24 cellular contexts compared by ENCODE assay signal in the genomic region with DNA sequence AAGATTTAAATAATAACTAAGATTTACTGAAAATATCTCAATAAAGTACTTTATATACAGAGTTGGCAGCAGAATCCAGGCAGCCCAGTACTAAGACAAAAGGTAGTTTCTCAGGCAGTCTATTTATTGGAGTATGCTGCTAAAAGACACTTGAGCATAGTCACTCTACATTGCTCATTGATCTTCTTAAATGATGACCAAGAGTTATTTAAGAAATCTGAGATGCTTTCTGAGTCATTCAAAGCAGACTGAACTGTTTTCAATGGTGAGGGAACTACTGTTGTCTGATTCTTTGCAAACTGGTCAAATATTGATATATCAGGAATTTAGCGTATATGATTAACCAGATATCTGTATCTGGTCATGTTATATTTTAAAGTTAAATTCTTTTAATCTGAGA.
DNase-seq lines count a peak whose midpoint lies in the region; ATAC-seq, FAIRE-seq and TF ChIP-seq lines count a peak whose summit lies in the region.
"Had no signal": no experiment of that assay in that cellular context is flagged by ENCODE, and none has a peak within 500 bp of the region (broad histone marks: within the 10 kb centered on the region; RNA-seq: fewer than 3 reads in every experiment).

No MANE protein-coding gene starts in this region.

- 97% methylated on average over 1 of the region's 1 CpG for WGBS in SK-N-SH (ENCODE audit: low lambda C conversion rate)
- WGBS in mesendoderm (ENCODE audit: extremely low coverage, insufficient coverage, low lambda C conversion rate), result no CpG with 5 or more reads among the region's 1 CpG

- no peak overlapping the region for H2BK120ac ChIP-seq in mesendoderm (ENCODE audit: low read depth, low read length)

- no peak for TF ChIP-seq RAD21 in SK-N-SH (IDR thresholded peaks at IDR 0.05; ENCODE audit: low read length)

- H3K4ac ChIP-seq in mesendoderm (ENCODE audit: low read depth, low read length), result no peak overlapping the region

- no peak overlapping the region for H4K8ac ChIP-seq in mesendoderm (ENCODE audit: low read depth, low read length)

- no peaks in the 10 kb centered on the region for H3F3A ChIP-seq in SK-N-SH (replicated peaks; ENCODE audit: insufficient read depth)

- H3K4me2 ChIP-seq in SK-N-SH (no peak overlapping the region), astrocyte (ENCODE audit: low read length) (no peak overlapping the region), mesendoderm (ENCODE audit: low read length) (no peak overlapping the region)
- H3K4me2 ChIP-seq: KMS-11 had no signal

- no peak overlapping the region for H2BK5ac ChIP-seq in mesendoderm (ENCODE audit: low read length)

- H3K23ac ChIP-seq in mesendoderm (ENCODE audit: low read length), result no peak overlapping the region

- no peaks in the 10 kb centered on the region for H3K4me1 ChIP-seq in SK-N-SH (ENCODE audit: control insufficient read depth in 1 of 2, insufficient read depth in 2 of 2, low read depth in 1 of 2, low read length in 1 of 2)
- peaks cover 5% of the 10 kb centered on the region for H3K4me1 ChIP-seq in astrocyte (ENCODE audit: insufficient read depth, low read length)
- H3K4me1 ChIP-seq in mesendoderm (ENCODE audit: control insufficient read depth, low read depth, low read length), result peaks cover 6% of the 10 kb centered on the region
- H3K4me1 ChIP-seq: Caco-2 had no signal

- no peak for DNase-seq in SK-N-SH
- DNase-seq in astrocyte (ENCODE audit: low read depth), result peak; percentile 49
- DNase-seq in foreskin fibroblast, result peak; percentile 27 to 55
- no peak for DNase-seq in NK-92 treated with Interleukin-12 subunit alpha and Interleukin-12 subunit beta, amount 100 ng/mL, for 24 hours (lab: John Stamatoyannopoulos, UW)
- DNase-seq in mesendoderm, result no peak
- DNase-seq: 8988T; Caco-2; CD4-positive, alpha-beta T cell; DMS153; GF-D8; HFFc6; MV-4-11; NCI-H1417; NCI-H187; NCI-H345; NCI-H524 treated with DMSO at 0.1 percent for 48 hours had no signal

- no peak for ATAC-seq in SK-N-SH treated with all-trans-retinoic acid at 6 μM for 48 hours
- no peak for ATAC-seq in HG02973 (IDR thresholded peaks at IDR 0.05; ENCODE audit: unreplicated experiment)
- no peak for ATAC-seq in HG02981 (IDR thresholded peaks at IDR 0.05; ENCODE audit: unreplicated experiment)
- ATAC-seq: GM12878 had no signal

- H2AFZ ChIP-seq in SK-N-SH (ENCODE audit: low read depth), result no peak overlapping the region
- H2AFZ ChIP-seq in astrocyte (ENCODE audit: low read depth, low read length), result no peak overlapping the region

- no peak overlapping the region for H3K56ac ChIP-seq in mesendoderm (ENCODE audit: low read length)

- CTCF ChIA-PET in SK-N-SH (lab: Yijun Ruan, JAX), result no interaction called here

- H3K4me3 ChIP-seq in SK-N-SH (ENCODE audit: low read depth in 2 of 2, low read length in 1 of 2) (no peak overlapping the region), astrocyte (ENCODE audit: insufficient read depth, low read depth, low read length) (no peak overlapping the region), foreskin fibroblast (ENCODE audit: low read depth in 1 of 2, low read length in 2 of 2) (no peak overlapping the region), mesendoderm (ENCODE audit: low read length) (no peak overlapping the region)
- H3K4me3 ChIP-seq: GM12878, SJSA1 had no signal

- H3K4me1 Mint-ChIP-seq in astrocyte (ENCODE audit: low read depth, unreplicated experiment), result peaks cover 6% of the 10 kb centered on the region

- FAIRE-seq in astrocyte (lab: Jason Lieb, UNC), result no peak
- FAIRE-seq: GM12878, GM19239, H1 had no signal

- H4K20me1 ChIP-seq in SK-N-SH (ENCODE audit: insufficient read depth) (no peaks in the 10 kb centered on the region), astrocyte (ENCODE audit: insufficient read depth, low read length) (no peaks in the 10 kb centered on the region)

- H3K27ac ChIP-seq in SK-N-SH (ENCODE audit: low read depth in 2 of 2, low read length in 1 of 2) (no peak overlapping the region), astrocyte (ENCODE audit: low read depth, low read length) (no peak overlapping the region), mesendoderm (ENCODE audit: low read depth, low read length) (no peak overlapping the region)
- H3K27ac ChIP-seq: KMS-11, SJSA1 had no signal

- no peak overlapping the region for H3K4me3 Mint-ChIP-seq in astrocyte (ENCODE audit: unreplicated experiment)
- H3K4me3 Mint-ChIP-seq: CD4-positive, alpha-beta T cell; HFFc6 had no signal

- H2AK5ac ChIP-seq in mesendoderm (ENCODE audit: low read length), result no peak overlapping the region

- H3K9me3 Mint-ChIP-seq in astrocyte (ENCODE audit: unreplicated experiment), result no peaks in the 10 kb centered on the region
- H3K9me3 Mint-ChIP-seq: CD4-positive, alpha-beta T cell; HFFc6 had no signal

- H3K79me1 ChIP-seq in mesendoderm (ENCODE audit: low read length), result peaks cover 8% of the 10 kb centered on the region

- H3K9ac ChIP-seq in SK-N-SH (no peak overlapping the region), astrocyte (ENCODE audit: low read length) (no peak overlapping the region), mesendoderm (ENCODE audit: low read length) (no peak overlapping the region)
- H3K9ac ChIP-seq: KMS-11 had no signal

- no peaks in the 10 kb centered on the region for H3K79me2 ChIP-seq in SK-N-SH (ENCODE audit: insufficient read depth)
- peaks cover 2% of the 10 kb centered on the region for H3K79me2 ChIP-seq in astrocyte (ENCODE audit: insufficient read depth, low read length)
- H3K79me2 ChIP-seq in mesendoderm (ENCODE audit: control insufficient read depth, insufficient read depth, low read length), result peaks cover 10% of the 10 kb centered on the region

- no peaks in the 10 kb centered on the region for H3K9me2 ChIP-seq in SK-N-SH

- H3K27me3 ChIP-seq in SK-N-SH (ENCODE audit: insufficient read depth) (no peaks in the 10 kb centered on the region), astrocyte (ENCODE audit: insufficient read depth, low read length) (no peaks in the 10 kb centered on the region), mesendoderm (ENCODE audit: insufficient read depth, low read length, poor library complexity) (no peaks in the 10 kb centered on the region)
- H3K27me3 ChIP-seq: SJSA1 had no signal

- TF ChIP-seq CTCF in SK-N-SH (IDR thresholded peaks at IDR 0.05) (no peak), astrocyte (IDR thresholded peaks at IDR 0.05; ENCODE audit: insufficient read depth, low read depth, low read length) (no peak), foreskin fibroblast (IDR thresholded peaks at IDR 0.05; ENCODE audit: low read depth, low read length) (no peak)

- POLR2A ChIA-PET in SK-N-SH (lab: Yijun Ruan, JAX), result no interaction called here

- H3K36me3 Mint-ChIP-seq in astrocyte (ENCODE audit: low read depth, unreplicated experiment), result no peaks in the 10 kb centered on the region

- H3K27ac Mint-ChIP-seq in astrocyte (ENCODE audit: unreplicated experiment), result no peak overlapping the region
- H3K27ac Mint-ChIP-seq: CD4-positive, alpha-beta T cell; HFFc6 had no signal

- H4K5ac ChIP-seq in mesendoderm (ENCODE audit: low read length), result no peak overlapping the region

- H2BK15ac ChIP-seq in mesendoderm (replicated peaks; ENCODE audit: low read depth), result no peak overlapping the region

- H3K36me3 ChIP-seq in SK-N-SH (replicated peaks in 1 of 2; ENCODE audit: control insufficient read depth in 1 of 2, insufficient read depth in 2 of 2, low read length in 1 of 2) (no peaks in the 10 kb centered on the region), astrocyte (ENCODE audit: insufficient read depth, low read length) (no peaks in the 10 kb centered on the region), mesendoderm (ENCODE audit: control insufficient read depth, insufficient read depth, low read length) (no peaks in the 10 kb centered on the region)
- H3K36me3 ChIP-seq: SJSA1 had no signal

- no peak overlapping the region for H3K18ac ChIP-seq in mesendoderm (ENCODE audit: low read length)

- TF ChIP-seq EP300 in SK-N-SH (IDR thresholded peaks at IDR 0.05; ENCODE audit: borderline replicate concordance in 1 of 2, low read depth in 1 of 2, low read length in 1 of 2), result no peak

- no peaks in the 10 kb centered on the region for H3K27me3 Mint-ChIP-seq in astrocyte (ENCODE audit: low read depth, unreplicated experiment)
- H3K27me3 Mint-ChIP-seq: CD4-positive, alpha-beta T cell had no signal

- H3K9me3 ChIP-seq in SK-N-SH (no peaks in the 10 kb centered on the region), astrocyte (ENCODE audit: insufficient read depth, low read depth, low read length) (no peaks in the 10 kb centered on the region)
- H3K9me3 ChIP-seq: Caco-2, SJSA1 had no signal

TF ChIP-seq in SK-N-SH, 30 proteins besides CTCF, POLR2A, EP300 and RAD21:
- peak; percentile 18; the same call in 1 of the 2 replicates for TF ChIP-seq FOSL2 (IDR thresholded peaks at IDR 0.05; ENCODE audit: borderline replicate concordance, low read depth)
- no peak for TF ChIP-seq RCOR1 (IDR thresholded peaks at IDR 0.05; ENCODE audit: low read length)

TF ChIP-seq in SK-N-SH treated with all-trans-retinoic acid at 6 μM for 48 hours, 23 proteins besides CTCF, POLR2A, EP300 and RAD21 (continues in another document):
- TF ChIP-seq, protein P1, sequence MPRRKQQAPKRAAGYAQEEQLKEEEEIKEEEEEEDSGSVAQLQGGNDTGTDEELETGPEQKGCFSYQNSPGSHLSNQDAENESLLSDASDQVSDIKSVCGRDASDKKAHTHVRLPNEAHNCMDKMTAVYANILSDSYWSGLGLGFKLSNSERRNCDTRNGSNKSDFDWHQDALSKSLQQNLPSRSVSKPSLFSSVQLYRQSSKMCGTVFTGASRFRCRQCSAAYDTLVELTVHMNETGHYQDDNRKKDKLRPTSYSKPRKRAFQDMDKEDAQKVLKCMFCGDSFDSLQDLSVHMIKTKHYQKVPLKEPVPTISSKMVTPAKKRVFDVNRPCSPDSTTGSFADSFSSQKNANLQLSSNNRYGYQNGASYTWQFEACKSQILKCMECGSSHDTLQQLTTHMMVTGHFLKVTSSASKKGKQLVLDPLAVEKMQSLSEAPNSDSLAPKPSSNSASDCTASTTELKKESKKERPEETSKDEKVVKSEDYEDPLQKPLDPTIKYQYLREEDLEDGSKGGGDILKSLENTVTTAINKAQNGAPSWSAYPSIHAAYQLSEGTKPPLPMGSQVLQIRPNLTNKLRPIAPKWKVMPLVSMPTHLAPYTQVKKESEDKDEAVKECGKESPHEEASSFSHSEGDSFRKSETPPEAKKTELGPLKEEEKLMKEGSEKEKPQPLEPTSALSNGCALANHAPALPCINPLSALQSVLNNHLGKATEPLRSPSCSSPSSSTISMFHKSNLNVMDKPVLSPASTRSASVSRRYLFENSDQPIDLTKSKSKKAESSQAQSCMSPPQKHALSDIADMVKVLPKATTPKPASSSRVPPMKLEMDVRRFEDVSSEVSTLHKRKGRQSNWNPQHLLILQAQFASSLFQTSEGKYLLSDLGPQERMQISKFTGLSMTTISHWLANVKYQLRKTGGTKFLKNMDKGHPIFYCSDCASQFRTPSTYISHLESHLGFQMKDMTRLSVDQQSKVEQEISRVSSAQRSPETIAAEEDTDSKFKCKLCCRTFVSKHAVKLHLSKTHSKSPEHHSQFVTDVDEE (CRISPR knock-in tag; IDR thresholded peaks at IDR 0.05), result no peak
- no peak for TF ChIP-seq TCF4 (CRISPR knock-in tag; IDR thresholded peaks at IDR 0.05; ENCODE audit: borderline replicate concordance)
- TF ChIP-seq ZFP30 (CRISPR knock-in tag; IDR thresholded peaks at IDR 0.05), result no peak
- TF ChIP-seq ZFP3 (CRISPR knock-in tag; IDR thresholded peaks at IDR 0.05), result no peak
- no peak for TF ChIP-seq CSDC2 (CRISPR knock-in tag; IDR thresholded peaks at IDR 0.05)
- TF ChIP-seq ZC3H10 (CRISPR knock-in tag; IDR thresholded peaks at IDR 0.05), result no peak
- no peak for TF ChIP-seq SNAI2 (CRISPR knock-in tag; IDR thresholded peaks at IDR 0.05)

Comparison
In these comparisons a context has a peak if more than half of its experiments do, and no peak if none do; other contexts are left out.
1. DNase-seq: peak in astrocyte (single experiment) and foreskin fibroblast (2 of 2); none in SK-N-SH (single experiment), NK-92 treated with Interleukin-12 subunit alpha and Interleukin-12 subunit beta, amount 100 ng/mL, for 24 hours (single experiment) and mesendoderm (single experiment).